8 cellular contexts compared by ENCODE assay signal in genomic region chr11:66311470-66311964, GRCh38. TPM values are rescaled to one million over a fixed set of nuclear protein-coding genes. Genes with fewer than 3 reads are reported as not detected.
DNase-seq lines count a peak whose midpoint lies in the region; ATAC-seq lines count a peak whose summit lies in the region.

No MANE protein-coding gene starts in this region.

- H3K4me3 ChIP-seq in thymus (ENCODE audit: low read length), result peak overlapping the region; percentile 58

- CTCF ChIA-PET in activated CD8-positive, alpha-beta memory T cell treated with anti-CD3 and anti-CD28 coated beads, Interleukin-2, amount 10 ng/mL, durations not matched to agents 7 days and 5 days (lab: Charles Lee), result interaction anchor here (0.6 to 7.0 kb wide), 26 partner anchors 11 to 303 kb away, joined by 3 to 174 read pairs (median 8); partner anchors contain the start of genes B4GAT1, BRMS1, MRPL11 and NPAS4
- CTCF ChIA-PET in activated CD8-positive, alpha-beta T cell treated with anti-CD3 and anti-CD28 coated beads, Interleukin-2, amount 10 ng/mL, durations not matched to agents 7 days and 5 days (lab: Charles Lee), result interaction anchor here (0.6 to 6.3 kb wide), 34 partner anchors 11 to 366 kb away, joined by 3 to 194 read pairs (median 5); partner anchors contain the start of genes B4GAT1, BRMS1, DPP3 and MRPL11

- no peaks in the 10 kb centered on the region for H3K27me3 ChIP-seq in thymus (ENCODE audit: control insufficient read depth, insufficient read depth)

- POLR2A ChIA-PET in activated CD8-positive, alpha-beta T cell treated with anti-CD3 and anti-CD28 coated beads, Interleukin-2, amount 10 ng/mL, durations not matched to agents 7 days and 5 days (lab: Charles Lee), result interaction anchor here (0.6 to 3.7 kb wide), 12 partner anchors 10 to 358 kb away, joined by 3 to 45 read pairs (median 6); partner anchors contain the start of genes B4GAT1, BRMS1, RIN1 and YIF1A

- peaks cover 34% of the 10 kb centered on the region for H3K4me1 Mint-ChIP-seq in activated CD8-positive, alpha-beta memory T cell treated with anti-CD3 and anti-CD28 coated beads, Interleukin-2, amount 10 ng/mL, durations not matched to agents 7 days and 5 days
- H3K4me1 Mint-ChIP-seq in activated CD8-positive, alpha-beta T cell treated with anti-CD3 and anti-CD28 coated beads, Interleukin-2, amount 10 ng/mL, durations not matched to agents 7 days and 5 days (ENCODE audit: low read depth), result peaks cover 28% of the 10 kb centered on the region
- peaks cover 11 to 13% of the 10 kb centered on the region in 2 donors for H3K4me1 Mint-ChIP-seq in immature natural killer cell

- H3K36me3 ChIP-seq in thymus (ENCODE audit: control insufficient read depth, insufficient read depth), result no peaks in the 10 kb centered on the region

- H3K27me3 Mint-ChIP-seq in activated CD8-positive, alpha-beta memory T cell treated with anti-CD3 and anti-CD28 coated beads, Interleukin-2, amount 10 ng/mL, durations not matched to agents 7 days and 5 days, result peaks cover 5% of the 10 kb centered on the region
- no peaks in the 10 kb centered on the region for H3K27me3 Mint-ChIP-seq in activated CD8-positive, alpha-beta T cell treated with anti-CD3 and anti-CD28 coated beads, Interleukin-2, amount 10 ng/mL, durations not matched to agents 7 days and 5 days (ENCODE audit: low read depth)
- peaks cover 9 to 16% (median 11%) of the 10 kb centered on the region in 3 donors for H3K27me3 Mint-ChIP-seq in immature natural killer cell (ENCODE audit: low read depth in 3 of 3)

- peaks cover 20% of the 10 kb centered on the region for H3K4me1 ChIP-seq in thymus (ENCODE audit: control insufficient read depth, insufficient read depth, low read length)

- no peak for DNase-seq in activated CD8-positive, alpha-beta memory T cell treated with anti-CD3 and anti-CD28 coated beads, Interleukin-2, amount 10 ng/mL, durations not matched to agents 7 days and 5 days
- no peak for DNase-seq in activated CD8-positive, alpha-beta memory T cell treated with anti-CD3 and anti-CD28 coated beads for 24 hours
- DNase-seq in activated CD8-positive, alpha-beta T cell treated with anti-CD3 and anti-CD28 coated beads, Interleukin-2, amount 10 ng/mL, durations not matched to agents 7 days and 5 days, result no peak
- no peak for DNase-seq in immature natural killer cell
- DNase-seq in activated CD8-positive, alpha-beta memory T cell treated with anti-CD3 and anti-CD28 coated beads, Interleukin-2, amount 50 U/mL, for 4 hours, result no peak

- H3K27ac ChIP-seq in thymus (ENCODE audit: low read depth), result peak overlapping the region; percentile 97

- H3K27ac Mint-ChIP-seq in activated CD8-positive, alpha-beta memory T cell treated with anti-CD3 and anti-CD28 coated beads, Interleukin-2, amount 10 ng/mL, durations not matched to agents 7 days and 5 days, result peak overlapping the region; percentile 98
- H3K27ac Mint-ChIP-seq in activated CD8-positive, alpha-beta T cell treated with anti-CD3 and anti-CD28 coated beads, Interleukin-2, amount 10 ng/mL, durations not matched to agents 7 days and 5 days, result peak overlapping the region; percentile 99
- peak overlapping the region; percentile 88 to 98 (median 98) for H3K27ac Mint-ChIP-seq in immature natural killer cell

- peaks cover 7% of the 10 kb centered on the region for H3K36me3 Mint-ChIP-seq in activated CD8-positive, alpha-beta memory T cell treated with anti-CD3 and anti-CD28 coated beads, Interleukin-2, amount 10 ng/mL, durations not matched to agents 7 days and 5 days
- H3K36me3 Mint-ChIP-seq in activated CD8-positive, alpha-beta T cell treated with anti-CD3 and anti-CD28 coated beads, Interleukin-2, amount 10 ng/mL, durations not matched to agents 7 days and 5 days (ENCODE audit: low read depth), result peaks cover 25% of the 10 kb centered on the region
- no peaks in the 10 kb centered on the region for H3K36me3 Mint-ChIP-seq in immature natural killer cell

- ATAC-seq in activated CD8-positive, alpha-beta memory T cell treated with anti-CD3 and anti-CD28 coated beads, Interleukin-2, amount 10 ng/mL, durations not matched to agents 7 days and 5 days, result no peak
- no peak for ATAC-seq in activated CD8-positive, alpha-beta T cell treated with anti-CD3 and anti-CD28 coated beads, Interleukin-2, amount 10 ng/mL, durations not matched to agents 7 days and 5 days
- no peak for ATAC-seq in GM21576 (IDR thresholded peaks at IDR 0.05; ENCODE audit: unreplicated experiment)
- no peak for ATAC-seq in HG02678 (IDR thresholded peaks at IDR 0.05; ENCODE audit: unreplicated experiment)

- peak overlapping the region; percentile 89 for H3K4me3 Mint-ChIP-seq in activated CD8-positive, alpha-beta memory T cell treated with anti-CD3 and anti-CD28 coated beads, Interleukin-2, amount 10 ng/mL, durations not matched to agents 7 days and 5 days
- H3K4me3 Mint-ChIP-seq in activated CD8-positive, alpha-beta T cell treated with anti-CD3 and anti-CD28 coated beads, Interleukin-2, amount 10 ng/mL, durations not matched to agents 7 days and 5 days, result peak overlapping the region; percentile 87
- peak overlapping the region; percentile 88 to 96 (median 94) for H3K4me3 Mint-ChIP-seq in immature natural killer cell

- WGBS in thymus, result 36% methylated on average over 26 of the region's 26 CpGs

- H3K9me3 Mint-ChIP-seq in activated CD8-positive, alpha-beta memory T cell treated with anti-CD3 and anti-CD28 coated beads, Interleukin-2, amount 10 ng/mL, durations not matched to agents 7 days and 5 days (ENCODE audit: low read depth), result no peaks in the 10 kb centered on the region
- H3K9me3 Mint-ChIP-seq in activated CD8-positive, alpha-beta T cell treated with anti-CD3 and anti-CD28 coated beads, Interleukin-2, amount 10 ng/mL, durations not matched to agents 7 days and 5 days (ENCODE audit: insufficient read depth), result no peaks in the 10 kb centered on the region
- H3K9me3 Mint-ChIP-seq in immature natural killer cell, result no peaks in the 10 kb centered on the region

- no peaks in the 10 kb centered on the region for H3K9me3 ChIP-seq in thymus (ENCODE audit: control insufficient read depth)

RNA-seq across cellular contexts. Expression of gene CD248, which starts 5.3 kb away (rescaled TPM):
- 10 to 100 TPM; 16.8 to 35.5 TPM for total RNA-seq in activated CD8-positive, alpha-beta memory T cell treated with anti-CD3 and anti-CD28 coated beads, Interleukin-2, amount 10 ng/mL, durations not matched to agents 7 days and 5 days
- total RNA-seq in activated CD8-positive, alpha-beta T cell treated with anti-CD3 and anti-CD28 coated beads, Interleukin-2, amount 10 ng/mL, durations not matched to agents 7 days and 5 days, result 10 to 100 TPM; 79.5 to 80.8 TPM
- polyA plus RNA-seq in immature natural killer cell (not detected), thymus (7.7 TPM)

RNA-seq across cellular contexts. Expression of gene TMEM151A, which starts 19.8 kb away (rescaled TPM):
- total RNA-seq in activated CD8-positive, alpha-beta memory T cell treated with anti-CD3 and anti-CD28 coated beads, Interleukin-2, amount 10 ng/mL, durations not matched to agents 7 days and 5 days, result not detected
- not detected for total RNA-seq in activated CD8-positive, alpha-beta T cell treated with anti-CD3 and anti-CD28 coated beads, Interleukin-2, amount 10 ng/mL, durations not matched to agents 7 days and 5 days
- polyA plus RNA-seq in immature natural killer cell, result not detected
- 0.02 TPM for polyA plus RNA-seq in thymus

RNA-seq across cellular contexts. Expression of gene YIF1A, which starts 22.6 kb away (rescaled TPM):
- 10 to 100 TPM; 56.5 to 73.9 TPM for total RNA-seq in activated CD8-positive, alpha-beta memory T cell treated with anti-CD3 and anti-CD28 coated beads, Interleukin-2, amount 10 ng/mL, durations not matched to agents 7 days and 5 days
- total RNA-seq in activated CD8-positive, alpha-beta T cell treated with anti-CD3 and anti-CD28 coated beads, Interleukin-2, amount 10 ng/mL, durations not matched to agents 7 days and 5 days, result 10 to 100 TPM; 46.6 to 58.6 TPM
- polyA plus RNA-seq in immature natural killer cell (10 to 100 TPM; 55.7 to 85.2 (median 62.1) TPM), thymus (57.3 TPM)

RNA-seq across cellular contexts. Expression of gene RIN1, which starts 24.7 kb away (rescaled TPM):
- total RNA-seq in activated CD8-positive, alpha-beta memory T cell treated with anti-CD3 and anti-CD28 coated beads, Interleukin-2, amount 10 ng/mL, durations not matched to agents 7 days and 5 days, result 1 to 10 TPM in 1 of 2 experiments, under 1 TPM in 1; 0.68 to 2.5 TPM
- 1 to 10 TPM; 1.3 TPM for total RNA-seq in activated CD8-positive, alpha-beta T cell treated with anti-CD3 and anti-CD28 coated beads, Interleukin-2, amount 10 ng/mL, durations not matched to agents 7 days and 5 days
- under 1 TPM in 2 of 3 donors, not detected in 1; 0.17 to 0.20 TPM for polyA plus RNA-seq in immature natural killer cell
- polyA plus RNA-seq in thymus, result 5.8 TPM

RNA-seq across cellular contexts. Expression of gene BRMS1, which starts 33.4 kb away (rescaled TPM):
- 10 to 100 TPM; 55.3 to 56.8 TPM for total RNA-seq in activated CD8-positive, alpha-beta memory T cell treated with anti-CD3 and anti-CD28 coated beads, Interleukin-2, amount 10 ng/mL, durations not matched to agents 7 days and 5 days
- 10 to 100 TPM; 53.2 to 57.1 TPM for total RNA-seq in activated CD8-positive, alpha-beta T cell treated with anti-CD3 and anti-CD28 coated beads, Interleukin-2, amount 10 ng/mL, durations not matched to agents 7 days and 5 days
- polyA plus RNA-seq in immature natural killer cell, result 10 to 100 TPM; 69.3 to 79.8 (median 76.3) TPM
- 63.0 TPM for polyA plus RNA-seq in thymus
